ENCODE assay signal across 11 cellular contexts in the genomic region with DNA sequence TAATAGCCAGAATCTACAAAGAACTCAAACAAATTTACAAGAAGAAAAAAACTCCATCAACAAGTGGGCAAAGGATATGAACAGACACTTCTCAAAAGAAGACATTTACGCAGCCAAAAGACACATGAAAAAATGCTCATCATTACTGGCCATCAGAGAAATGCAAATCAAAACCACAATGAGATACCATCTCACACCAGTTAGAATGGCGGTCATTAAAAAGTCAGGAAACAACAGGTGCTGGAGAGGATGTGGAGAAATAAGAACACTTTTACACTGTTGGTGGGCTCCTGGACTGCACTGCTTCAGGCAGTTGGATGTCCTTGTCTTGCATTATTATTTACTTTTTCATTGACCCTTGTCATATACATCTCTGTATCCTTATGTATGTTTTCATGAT. TPM values are rescaled to one million over a fixed set of nuclear protein-coding genes. Genes with fewer than 3 reads are reported as not detected.
"Had no signal": no experiment of that assay in that cellular context is flagged by ENCODE, and none has a peak within 500 bp of the region (broad histone marks: within the 10 kb centered on the region; RNA-seq: fewer than 3 reads in every experiment).

No MANE protein-coding gene starts in this region.

RNA-seq across cellular contexts. Expression of a gene that starts 49.7 kb away (rescaled TPM):
- total RNA-seq: left colon; left lobe of liver; liver; lower leg skin; lung microvascular endothelial cell; mammary epithelial cell; mesenteric fat pad; mucosa of descending colon; mucosa of gallbladder; myocyte; naive thymus-derived CD4-positive, alpha-beta T cell had no signal
